Comparison of ENCODE assay signal across 10 cellular contexts in genomic region chr3:112974178-112974517, GRCh38. TPM values are rescaled to one million over a fixed set of nuclear protein-coding genes. Genes with fewer than 3 reads are reported as not detected.
DNase-seq lines count a peak whose midpoint lies in the region; ATAC-seq, FAIRE-seq and TF ChIP-seq lines count a peak whose summit lies in the region.
"Had no signal": no experiment of that assay in that cellular context is flagged by ENCODE, and none has a peak within 500 bp of the region (broad histone marks: within the 10 kb centered on the region; RNA-seq: fewer than 3 reads in every experiment).

No MANE protein-coding gene starts in this region.

- no peak for TF ChIP-seq CTCF in OCI-LY3 (IDR thresholded peaks at IDR 0.05; ENCODE audit: low read depth, low read length)

- H3K79me2 ChIP-seq in OCI-LY3 (ENCODE audit: low read length) (peaks cover 61% of the 10 kb centered on the region), Karpas-422 (ENCODE audit: low read length) (no peaks in the 10 kb centered on the region)

- no peak for FAIRE-seq in frontal cortex (lab: Jason Lieb, UNC)

- H3K9me2 ChIP-seq in Karpas-422 (replicated peaks; ENCODE audit: insufficient read depth, low read length) = no peaks in the 10 kb centered on the region

- no peak for DNase-seq in AG08395 (ENCODE audit: low spot score)
- no peak for DNase-seq in Karpas-422
- no peak for DNase-seq in D341Med (ENCODE audit: low spot score)
- DNase-seq in frontal cortex (ENCODE audit: low spot score in 2 of 2) = no peak
- DNase-seq: DND-41, midbrain had no signal

- ATAC-seq in GM18502 (IDR thresholded peaks at IDR 0.05; ENCODE audit: poor library complexity, unreplicated experiment) = peak; percentile 29
- ATAC-seq in GM21529 (IDR thresholded peaks at IDR 0.05; ENCODE audit: unreplicated experiment) = peak; percentile 27

- H3K9ac ChIP-seq in OCI-LY3 (ENCODE audit: low read length) (peak overlapping the region; percentile 90), mucosa of rectum (ENCODE audit: low read depth in 1 of 2, low read length in 2 of 2) (peak overlapping the region; percentile 2 to 48), Karpas-422 (ENCODE audit: low read length) (no peak overlapping the region)

- H2AFZ ChIP-seq in OCI-LY3 (ENCODE audit: low read depth, low read length) = no peak overlapping the region
- H2AFZ ChIP-seq in Karpas-422 (ENCODE audit: low read length) = no peak overlapping the region

- H3K27ac ChIP-seq in OCI-LY3 (ENCODE audit: low read length) = peak overlapping the region; percentile 95
- H3K27ac ChIP-seq in mucosa of rectum (ENCODE audit: low read depth in 2 of 2, low read length in 2 of 2) = peak overlapping the region in 1 of 2 donors; percentile 68
- no peak overlapping the region for H3K27ac ChIP-seq in Karpas-422 (ENCODE audit: low read length)

- peaks cover 84% of the 10 kb centered on the region for H3K4me1 ChIP-seq in OCI-LY3 (ENCODE audit: low read length)
- H3K4me1 ChIP-seq in mucosa of rectum (ENCODE audit: control insufficient read depth in 2 of 2, insufficient read depth in 2 of 2, low read length in 2 of 2) = no peaks in the 10 kb centered on the region
- H3K4me1 ChIP-seq in Karpas-422 (ENCODE audit: low read length) = no peaks in the 10 kb centered on the region

- no peaks in the 10 kb centered on the region for H3K9me3 ChIP-seq in OCI-LY3 (ENCODE audit: insufficient read depth, low read length)
- no peaks in the 10 kb centered on the region for H3K9me3 ChIP-seq in mucosa of rectum (ENCODE audit: control insufficient read depth in 2 of 2, low read length in 2 of 2)
- no peaks in the 10 kb centered on the region for H3K9me3 ChIP-seq in Karpas-422 (ENCODE audit: low read length)

- H4K20me1 ChIP-seq in OCI-LY3 (ENCODE audit: insufficient read depth, low read length) = peaks cover 4% of the 10 kb centered on the region; the same call in 1 of the 2 replicates
- H4K20me1 ChIP-seq in Karpas-422 (ENCODE audit: insufficient read depth, low read depth, low read length) = no peaks in the 10 kb centered on the region

- H3K36me3 ChIP-seq in OCI-LY3 (replicated peaks; ENCODE audit: low read depth, low read length) (no peaks in the 10 kb centered on the region), mucosa of rectum (ENCODE audit: control insufficient read depth in 2 of 2, insufficient read depth in 2 of 2, low read length in 2 of 2) (no peaks in the 10 kb centered on the region), Karpas-422 (ENCODE audit: insufficient read depth, low read length) (no peaks in the 10 kb centered on the region)

- H3K4me2 ChIP-seq in OCI-LY3 (ENCODE audit: low read length) (peak overlapping the region; percentile 77), Karpas-422 (ENCODE audit: low read depth, low read length, poor library complexity, severe bottlenecking) (no peak overlapping the region)

- H3K4me3 ChIP-seq in OCI-LY3 (ENCODE audit: low read length) (peak overlapping the region; percentile 80), mucosa of rectum (ENCODE audit: low read length in 2 of 2) (peak overlapping the region; percentile 18 to 62), Karpas-422 (ENCODE audit: low read length) (no peak overlapping the region)

- no peaks in the 10 kb centered on the region for H3K27me3 ChIP-seq in OCI-LY3 (ENCODE audit: low read depth, low read length)
- H3K27me3 ChIP-seq in mucosa of rectum (ENCODE audit: control insufficient read depth in 2 of 2, insufficient read depth in 2 of 2, low read length in 2 of 2) = no peaks in the 10 kb centered on the region
- no peaks in the 10 kb centered on the region for H3K27me3 ChIP-seq in Karpas-422 (ENCODE audit: low read length)

RNA-seq across cellular contexts. Expression of gene CD200R1, which starts 0.8 kb away (rescaled TPM):
- total RNA-seq in Karpas-422 (2014; rRNA removed; shearing (Covaris generic); ENCODE audit: low replicate concordance) = not detected in 2 replicates
- 0.82 TPM for total RNA-seq in frontal cortex

RNA-seq across cellular contexts. Expression of gene GTPBP8, which starts 16.6 kb away (rescaled TPM):
- 28.4 and 36.0 TPM in 2 replicates for total RNA-seq in Karpas-422 (2014; rRNA removed; shearing (Covaris generic); ENCODE audit: low replicate concordance)
- total RNA-seq in frontal cortex = 23.6 TPM
